Comparison of ENCODE assay signal across 27 cellular contexts in the genomic region with DNA sequence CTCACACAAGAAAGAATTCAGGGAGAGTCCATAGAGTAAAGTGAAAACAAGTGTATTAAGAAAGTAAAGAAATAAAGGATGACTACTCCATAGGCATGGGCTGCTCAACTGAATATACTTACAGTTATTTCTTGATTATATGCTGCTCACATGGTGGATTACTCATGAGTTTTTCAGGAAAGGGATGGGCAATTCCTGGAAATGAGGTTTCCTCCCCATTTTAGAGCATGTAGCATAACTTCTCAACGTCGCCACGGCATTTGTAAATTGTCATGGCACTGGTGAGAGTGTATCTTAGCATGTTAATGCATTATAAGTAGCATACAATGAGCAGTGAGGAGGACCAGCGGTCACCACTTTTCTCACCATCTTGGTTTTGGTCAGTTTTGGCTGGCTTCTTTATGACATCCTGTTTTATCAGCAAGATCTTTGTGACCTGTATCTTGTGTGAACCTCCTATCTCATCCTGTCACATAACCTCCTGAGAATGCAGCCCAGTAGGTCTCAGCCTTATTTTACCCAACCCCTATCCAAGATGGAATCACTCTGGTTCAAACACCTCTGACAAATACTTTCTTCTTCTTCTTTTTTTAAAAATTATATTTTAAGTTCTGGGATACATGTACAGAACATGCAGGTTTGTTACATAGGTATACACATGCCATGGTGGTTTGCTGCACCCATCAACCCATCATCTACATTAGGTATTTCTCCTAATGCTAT.
"Had no signal": no experiment of that assay in that cellular context is flagged by ENCODE, and none has a peak within 500 bp of the region (broad histone marks: within the 10 kb centered on the region; RNA-seq: fewer than 3 reads in every experiment).

No MANE protein-coding gene starts in this region.

- H3K4me1 Mint-ChIP-seq: nephron; neural progenitor cell; stimulated activated effector memory CD8-positive, alpha-beta T cell treated with anti-CD3 and anti-CD28 coated beads, Interleukin-12 subunit alpha, Interleukin-12 subunit beta, amount 100 ng/mL, for 72 hours; stimulated activated naive B cell treated with anti-CD40 and anti-IgM and Interleukin-4, amounts not matched to agents 10 μg/mL and 1 μg/mL and 100 μg/mL, for 72 hours had no signal

- H3K27me3 Mint-ChIP-seq: progenitor cell of endocrine pancreas; stimulated activated naive B cell treated with anti-CD40 and anti-IgM and Interleukin-4, amounts not matched to agents 10 μg/mL and 1 μg/mL and 100 μg/mL, for 72 hours; stimulated activated naive CD8-positive, alpha-beta T cell treated with anti-CD3 and anti-CD28 coated beads, Interleukin-15, Interleukin-2, amounts not matched to agents 100 ng/mL and 50 ng/mL, for 24 hours had no signal

- H3K9me3 Mint-ChIP-seq: nephron, neural progenitor cell had no signal

- H3K27ac Mint-ChIP-seq: nephron; neural progenitor cell; progenitor cell of endocrine pancreas; stimulated activated effector memory CD8-positive, alpha-beta T cell treated with anti-CD3 and anti-CD28 coated beads, Interleukin-12 subunit alpha, Interleukin-12 subunit beta, amount 100 ng/mL, for 72 hours; stimulated activated naive B cell treated with anti-CD40 and anti-IgM and Interleukin-4, amounts not matched to agents 10 μg/mL and 1 μg/mL and 100 μg/mL, for 72 hours; stimulated activated naive CD8-positive, alpha-beta T cell treated with anti-CD3 and anti-CD28 coated beads, Interleukin-15, Interleukin-2, amounts not matched to agents 100 ng/mL and 50 ng/mL, for 24 hours had no signal

- FAIRE-seq: urothelium cell line had no signal

- H3K27ac ChIP-seq: neural progenitor cell, ovary, parathyroid adenoma, psoas muscle, right lobe of liver, sigmoid colon, stomach, thoracic aorta, thyroid gland, tibial nerve, upper lobe of left lung, vagina had no signal

- H3K27me3 ChIP-seq: neural progenitor cell, ovary, right lobe of liver, sigmoid colon, stomach, thyroid gland, tibial nerve, upper lobe of left lung, vagina had no signal

- H3K9ac ChIP-seq: neural progenitor cell, parathyroid adenoma had no signal

- H2AFZ ChIP-seq: neural progenitor cell, parathyroid adenoma had no signal

- H3K4me2 ChIP-seq: neural progenitor cell had no signal

- H3K9me3 ChIP-seq: ovary, psoas muscle, right lobe of liver, sigmoid colon, stomach, thoracic aorta, thyroid gland, upper lobe of left lung, vagina had no signal

- H3K4me3 ChIP-seq: neural progenitor cell, ovary, psoas muscle, right lobe of liver, sigmoid colon, stomach, thoracic aorta, thyroid gland, tibial nerve, upper lobe of left lung, vagina had no signal

- H3K36me3 Mint-ChIP-seq: neural progenitor cell; stimulated activated effector memory CD8-positive, alpha-beta T cell treated with anti-CD3 and anti-CD28 coated beads, Interleukin-12 subunit alpha, Interleukin-12 subunit beta, amount 100 ng/mL, for 72 hours had no signal

- DNase-seq: occipital lobe; ovary; posterior cingulate gyrus; psoas muscle; right cardiac atrium; right lobe of liver; sigmoid colon; small intestine; stimulated activated CD4-positive, alpha-beta T cell treated with anti-CD3 and anti-CD28 coated beads, Interleukin-15, amount 100 ng/mL, for 24 hours; stimulated activated CD4-positive, alpha-beta T cell treated with anti-CD3 and anti-CD28 coated beads, Interleukin-2, amount 100 ng/mL, for 24 hours; stimulated activated CD4-positive, alpha-beta T cell treated with anti-CD3 and anti-CD28 coated beads, Interleukin-2, amount 100 ng/mL, for 48 hours; stimulated activated CD4-positive, alpha-beta T cell treated with anti-CD3 and anti-CD28 coated beads, Interleukin-4, amount 100 ng/mL, for 24 hours; stimulated activated naive B cell treated with anti-CD40 and anti-IgM and Interleukin-4, amounts not matched to agents 10 μg/mL and 1 μg/mL and 100 μg/mL, for 72 hours; stimulated activated naive CD4-positive, alpha-beta T cell treated with Interleukin-2 at 50 U/mL for 16 hours; stomach; thyroid gland; upper lobe of left lung had no signal

- H3K36me3 ChIP-seq: neural progenitor cell, ovary, right lobe of liver, sigmoid colon, stomach, thoracic aorta, thyroid gland, tibial nerve, upper lobe of left lung, vagina had no signal

- ATAC-seq: psoas muscle; right cardiac atrium; right lobe of liver; stimulated activated effector memory CD8-positive, alpha-beta T cell treated with anti-CD3 and anti-CD28 coated beads, Interleukin-12 subunit alpha, Interleukin-12 subunit beta, amount 100 ng/mL, for 72 hours; stimulated activated naive B cell treated with anti-CD40 and anti-IgM and Interleukin-4, amounts not matched to agents 10 μg/mL and 1 μg/mL and 100 μg/mL, for 72 hours had no signal

- H3K4me3 Mint-ChIP-seq: nephron; neural progenitor cell; stimulated activated effector memory CD8-positive, alpha-beta T cell treated with anti-CD3 and anti-CD28 coated beads, Interleukin-12 subunit alpha, Interleukin-12 subunit beta, amount 100 ng/mL, for 72 hours; stimulated activated naive B cell treated with anti-CD40 and anti-IgM and Interleukin-4, amounts not matched to agents 10 μg/mL and 1 μg/mL and 100 μg/mL, for 72 hours; stimulated activated naive CD8-positive, alpha-beta T cell treated with anti-CD3 and anti-CD28 coated beads, Interleukin-15, Interleukin-2, amounts not matched to agents 100 ng/mL and 50 ng/mL, for 24 hours had no signal

- H3K4me1 ChIP-seq: neural progenitor cell, parathyroid adenoma, psoas muscle, right lobe of liver, sigmoid colon, stomach, upper lobe of left lung, vagina had no signal

- H3K79me2 ChIP-seq: parathyroid adenoma had no signal
